ENCODE assay signal across 8 cellular contexts in genomic region chr4:3257691-3258482, GRCh38. TPM values are rescaled to one million over a fixed set of nuclear protein-coding genes. Genes with fewer than 3 reads are reported as not detected.
DNase-seq lines count a peak whose midpoint lies in the region; ATAC-seq lines count a peak whose summit lies in the region.

No MANE protein-coding gene starts in this region.

- CTCF ChIA-PET in activated naive CD4-positive, alpha-beta T cell treated with anti-CD3 and anti-CD28 coated beads, Interleukin-2, amount 10 ng/mL, durations not matched to agents 7 days and 5 days (lab: Charles Lee), result no interaction called here

- H3K27me3 Mint-ChIP-seq in activated naive CD4-positive, alpha-beta T cell treated with anti-CD3 and anti-CD28 coated beads, Interleukin-2, amount 10 ng/mL, durations not matched to agents 7 days and 5 days, result no peaks in the 10 kb centered on the region

- H3K27ac Mint-ChIP-seq in activated naive CD4-positive, alpha-beta T cell treated with anti-CD3 and anti-CD28 coated beads, Interleukin-2, amount 10 ng/mL, durations not matched to agents 7 days and 5 days, result no peak overlapping the region

- peak; percentile 12 for DNase-seq in activated naive CD4-positive, alpha-beta T cell treated with anti-CD3 and anti-CD28 coated beads, Interleukin-2, amount 10 ng/mL, durations not matched to agents 7 days and 5 days
- no peak for DNase-seq in activated naive CD4-positive, alpha-beta T cell treated with Interleukin-2 at 50 U/mL for 16 hours
- DNase-seq in M059J (ENCODE audit: low read depth) (peak; percentile 77), dermis blood vessel endothelial cell (peak; percentile 16), stromal cell of bone marrow (ENCODE audit: low read depth) (peak; percentile 21), SKM-1 (lab: John Stamatoyannopoulos, UW; ENCODE audit: unreplicated experiment) (no peak), inferior parietal cortex (ENCODE audit: extremely low spot score) (no peak)

- H3K4me1 Mint-ChIP-seq in activated naive CD4-positive, alpha-beta T cell treated with anti-CD3 and anti-CD28 coated beads, Interleukin-2, amount 10 ng/mL, durations not matched to agents 7 days and 5 days, result no peaks in the 10 kb centered on the region

- no peak for ATAC-seq in HG02973 (IDR thresholded peaks at IDR 0.05; ENCODE audit: unreplicated experiment)

- H3K36me3 Mint-ChIP-seq in activated naive CD4-positive, alpha-beta T cell treated with anti-CD3 and anti-CD28 coated beads, Interleukin-2, amount 10 ng/mL, durations not matched to agents 7 days and 5 days, result no peaks in the 10 kb centered on the region

- no peak overlapping the region for H3K4me3 Mint-ChIP-seq in activated naive CD4-positive, alpha-beta T cell treated with anti-CD3 and anti-CD28 coated beads, Interleukin-2, amount 10 ng/mL, durations not matched to agents 7 days and 5 days

- H3K9me3 Mint-ChIP-seq in activated naive CD4-positive, alpha-beta T cell treated with anti-CD3 and anti-CD28 coated beads, Interleukin-2, amount 10 ng/mL, durations not matched to agents 7 days and 5 days, result no peaks in the 10 kb centered on the region

RNA-seq across cellular contexts. Expression of gene MSANTD1, which starts 8.9 kb away (rescaled TPM):
- 0.10 TPM in 1 of 2 replicates, not detected in the other for total RNA-seq in M059J (2014; rRNA removed; shearing (Covaris generic))
- total RNA-seq in dermis blood vessel endothelial cell, result 0.19 and 0.34 TPM in 2 replicates

RNA-seq across cellular contexts. Expression of gene RGS12, which starts 34.9 kb away (rescaled TPM):
- 7.5 and 15.8 TPM in 2 replicates for total RNA-seq in M059J (2014; rRNA removed; shearing (Covaris generic))
- total RNA-seq in dermis blood vessel endothelial cell, result 42.9 and 56.3 TPM in 2 replicates

Comparison
In these comparisons a context has a peak if more than half of its experiments do, and no peak if none do; other contexts are left out.
1. DNase-seq: peak in activated naive CD4-positive, alpha-beta T cell treated with anti-CD3 and anti-CD28 coated beads, Interleukin-2, amount 10 ng/mL, durations not matched to agents 7 days and 5 days (single experiment), M059J (single experiment), dermis blood vessel endothelial cell (single experiment) and stromal cell of bone marrow (single experiment); none in activated naive CD4-positive, alpha-beta T cell treated with Interleukin-2 at 50 U/mL for 16 hours (single experiment), SKM-1 (single experiment) and inferior parietal cortex (single experiment).